ENCODE assay signal across 8 cellular contexts in the genomic region with DNA sequence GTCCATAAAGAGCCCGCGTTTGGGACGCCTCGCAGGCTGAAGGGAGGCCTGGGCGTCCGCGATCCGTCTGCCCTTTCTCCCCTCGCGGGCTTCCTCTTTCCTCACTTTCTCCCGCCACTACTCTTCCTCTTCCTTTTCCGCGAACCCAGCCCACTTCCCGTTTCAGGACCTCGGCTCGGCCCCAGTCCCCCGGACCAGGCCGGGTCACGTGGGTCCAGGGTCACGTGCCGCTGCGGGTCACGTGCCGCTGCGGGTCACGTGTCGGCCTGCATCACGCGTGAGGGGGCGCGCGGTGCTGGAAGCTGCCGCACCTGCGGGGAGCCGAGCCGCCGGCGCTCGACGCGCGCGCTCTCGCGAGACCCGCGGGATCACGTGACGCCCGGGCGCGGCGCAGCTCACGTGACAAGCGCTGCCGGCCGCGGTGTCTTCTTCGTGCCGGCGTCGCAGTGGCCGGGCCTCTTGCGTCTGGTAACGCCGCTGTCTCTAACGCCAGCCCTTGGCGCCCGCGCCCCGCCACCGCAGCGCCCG. TPM values are rescaled to one million over a fixed set of nuclear protein-coding genes. Genes with fewer than 3 reads are reported as not detected.
DNase-seq lines count a peak whose midpoint lies in the region; ATAC-seq, FAIRE-seq and TF ChIP-seq lines count a peak whose summit lies in the region.

A gene with protein sequence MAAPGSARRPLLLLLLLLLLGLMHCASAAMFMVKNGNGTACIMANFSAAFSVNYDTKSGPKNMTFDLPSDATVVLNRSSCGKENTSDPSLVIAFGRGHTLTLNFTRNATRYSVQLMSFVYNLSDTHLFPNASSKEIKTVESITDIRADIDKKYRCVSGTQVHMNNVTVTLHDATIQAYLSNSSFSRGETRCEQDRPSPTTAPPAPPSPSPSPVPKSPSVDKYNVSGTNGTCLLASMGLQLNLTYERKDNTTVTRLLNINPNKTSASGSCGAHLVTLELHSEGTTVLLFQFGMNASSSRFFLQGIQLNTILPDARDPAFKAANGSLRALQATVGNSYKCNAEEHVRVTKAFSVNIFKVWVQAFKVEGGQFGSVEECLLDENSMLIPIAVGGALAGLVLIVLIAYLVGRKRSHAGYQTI (plus strand): TSS at position 398 of the 528 bp plus-strand sequence. CDS start 196 bp downstream, outside the sequence.

- peak within 1 kb of the TSS; percentile 98 for H3K4me2 ChIP-seq in Karpas-422 (ENCODE audit: low read depth, low read length, poor library complexity, severe bottlenecking)

- peaks cover 0 to 4% of the 10 kb centered on the region in 2 donors for H3K9me3 Mint-ChIP-seq in activated T-cell treated with anti-CD3 and anti-CD28 coated beads, Interleukin-2, amount 50 U/mL, for 72 hours

- H3K27ac Mint-ChIP-seq in activated T-cell treated with anti-CD3 and anti-CD28 coated beads, Interleukin-2, amount 50 U/mL, for 72 hours = peak within 1 kb of the TSS; percentile 100

- H4K20me1 ChIP-seq in Karpas-422 (ENCODE audit: insufficient read depth, low read depth, low read length) = peaks cover 26% of the 10 kb centered on the region

- H3K9me3 ChIP-seq in Karpas-422 (ENCODE audit: low read length) (no peaks in the 10 kb centered on the region), esophagus muscularis mucosa (peaks cover 0 to 7% (median 0%) of the 10 kb centered on the region in 4 donors), muscle layer of duodenum (ENCODE audit: control insufficient read depth in 1 of 2, low read length in 2 of 2) (no peaks in the 10 kb centered on the region)

- H3K9me2 ChIP-seq in Karpas-422 (replicated peaks; ENCODE audit: insufficient read depth, low read length) = no peaks in the 10 kb centered on the region

- FAIRE-seq in RCC 7860 (lab: Jason Lieb, UNC) = no peak

- peak within 1 kb of the TSS; percentile 100 for H2AFZ ChIP-seq in Karpas-422 (ENCODE audit: low read length)

- TF ChIP-seq POLR2A in esophagus muscularis mucosa (IDR thresholded peaks at IDR 0.05; ENCODE audit: low read depth) = peak; percentile 68

- peak within 1 kb of the TSS; percentile 93 for H3K9ac ChIP-seq in Karpas-422 (ENCODE audit: low read length)

- H3K79me2 ChIP-seq in Karpas-422 (ENCODE audit: low read length) = peaks cover 42% of the 10 kb centered on the region

- peaks cover 9% of the 10 kb centered on the region for H3K27me3 Mint-ChIP-seq in activated T-cell treated with anti-CD3 and anti-CD28 coated beads, Interleukin-2, amount 50 U/mL, for 72 hours (ENCODE audit: low read depth)

- H3K4me3 ChIP-seq in Karpas-422 (ENCODE audit: low read length) = peak within 1 kb of the TSS; percentile 92
- H3K4me3 ChIP-seq in esophagus muscularis mucosa = peak within 1 kb of the TSS; percentile 91 to 99 (median 98)
- H3K4me3 ChIP-seq in muscle layer of duodenum (ENCODE audit: low read depth in 1 of 2, low read length in 2 of 2) = peak within 1 kb of the TSS; percentile 81 to 96

- H3K4me3 Mint-ChIP-seq in activated T-cell treated with anti-CD3 and anti-CD28 coated beads, Interleukin-2, amount 50 U/mL, for 72 hours = peak within 1 kb of the TSS; percentile 94 to 99

- peak; percentile 78 for ATAC-seq in GM21825 (IDR thresholded peaks at IDR 0.05; ENCODE audit: unreplicated experiment)
- peak; percentile 86 to 89 for ATAC-seq in activated T-cell treated with anti-CD3 and anti-CD28 coated beads, Interleukin-2, amount 50 U/mL, for 72 hours (replicated peaks in 1 of 2)

- H3K4me1 ChIP-seq in Karpas-422 (ENCODE audit: low read length) = peaks cover 42% of the 10 kb centered on the region
- H3K4me1 ChIP-seq in esophagus muscularis mucosa = peaks cover 24 to 47% (median 45%) of the 10 kb centered on the region in 4 donors
- H3K4me1 ChIP-seq in muscle layer of duodenum (ENCODE audit: control insufficient read depth in 1 of 2, insufficient read depth in 2 of 2, low read length in 2 of 2) = peaks cover 5 to 26% of the 10 kb centered on the region in 2 donors

- TF ChIP-seq CTCF in esophagus muscularis mucosa (IDR thresholded peaks at IDR 0.05) = peak in 1 of 3 experiments; percentile 28

- H3K36me3 Mint-ChIP-seq in activated T-cell treated with anti-CD3 and anti-CD28 coated beads, Interleukin-2, amount 50 U/mL, for 72 hours (ENCODE audit: insufficient read depth in 2 of 2) = peaks cover 2 to 8% of the 10 kb centered on the region in 2 donors

- H3K27ac ChIP-seq in Karpas-422 (ENCODE audit: low read length) = peak within 1 kb of the TSS; percentile 67
- H3K27ac ChIP-seq in esophagus muscularis mucosa (replicated peaks in 1 of 4) = peak within 1 kb of the TSS; percentile 86 to 94 (median 90)
- peak within 1 kb of the TSS; percentile 74 for H3K27ac ChIP-seq in muscle layer of duodenum (ENCODE audit: low read length)

- H3K4me1 Mint-ChIP-seq in activated T-cell treated with anti-CD3 and anti-CD28 coated beads, Interleukin-2, amount 50 U/mL, for 72 hours (ENCODE audit: low read depth) = peaks cover 42% of the 10 kb centered on the region

- WGBS in esophagus muscularis mucosa = 0% methylated on average over 22 of the region's 74 CpGs

- DNase-seq in DMS79 treated with DMSO at 0.1 percent for 48 hours (lab: John Stamatoyannopoulos, UW) = peak; percentile 92
- DNase-seq in Karpas-422 = peak; percentile 99
- peak; percentile 74 for DNase-seq in RCC 7860 (ENCODE audit: low spot score)
- DNase-seq in activated T-cell treated with anti-CD3 and anti-CD28 coated beads, Interleukin-2, amount 50 U/mL, for 72 hours = peak; percentile 99 to 100
- peak; percentile 100 for DNase-seq in esophagus muscularis mucosa (ENCODE audit: extremely low spot score)
- DNase-seq in stimulated activated CD8-positive, alpha-beta memory T cell treated with anti-CD3 and anti-CD28 coated beads, Interleukin-7, amount 100 ng/mL, for 24 hours (ENCODE audit: low read depth) = peak; percentile 98

- H3K27me3 ChIP-seq in Karpas-422 (ENCODE audit: low read length) (no peaks in the 10 kb centered on the region), esophagus muscularis mucosa (peaks cover 0 to 3% (median 0%) of the 10 kb centered on the region in 4 donors), muscle layer of duodenum (ENCODE audit: low read depth, low read length) (no peaks in the 10 kb centered on the region)

- H3K36me3 ChIP-seq in Karpas-422 (ENCODE audit: insufficient read depth, low read length) (no peaks in the 10 kb centered on the region), esophagus muscularis mucosa (no peaks in the 10 kb centered on the region), muscle layer of duodenum (ENCODE audit: control insufficient read depth in 1 of 2, insufficient read depth in 2 of 2, low read length in 2 of 2) (no peaks in the 10 kb centered on the region)

- TF ChIP-seq EP300 in esophagus muscularis mucosa (IDR thresholded peaks at IDR 0.05) = peak; percentile 31

- intact Hi-C loops in esophagus muscularis mucosa (cut with DNase I) = loop anchor here (5.0 to 10.0 kb wide), 3 partner anchors 68 to 98 kb away; a partner anchor contains a TSS

RNA-seq across cellular contexts. Expression of the gene that starts here (rescaled TPM):
- total RNA-seq in Karpas-422 (2014; rRNA removed; shearing (Covaris generic); ENCODE audit: low replicate concordance) = 28.4 and 29.7 TPM in 2 replicates
- total RNA-seq in activated T-cell treated with anti-CD3 and anti-CD28 coated beads, Interleukin-2, amount 50 U/mL, for 72 hours = 10 to 100 TPM; 55.4 to 66.8 TPM
- 100 to 1,000 TPM in 3 of 4 donors, 10 to 100 TPM in 1; 99.7 to 168 (median 133) TPM for total RNA-seq in esophagus muscularis mucosa

Comparison
In these comparisons a context has a peak if more than half of its experiments do, and no peak if none do; other contexts are left out.
1. Peak in every context shown above with its lines: DNase-seq, ATAC-seq, H3K4me3 ChIP-seq and H3K27ac ChIP-seq.